2 cellular contexts compared by ENCODE assay signal in genomic region chr6:3939559-3939958, GRCh38.
TF ChIP-seq lines count a peak whose summit lies in the region.

No MANE protein-coding gene starts in this region.

TF ChIP-seq in SK-N-SH, 30 proteins besides CTCF, POLR2A, EP300 and RAD21:
- no peak for TF ChIP-seq REST (IDR thresholded peaks at IDR 0.05; ENCODE audit: low read depth, low read length)
- no peak for TF ChIP-seq SIN3A (IDR thresholded peaks at IDR 0.05; ENCODE audit: borderline replicate concordance, low read depth, low read length)
- TF ChIP-seq, protein P1, sequence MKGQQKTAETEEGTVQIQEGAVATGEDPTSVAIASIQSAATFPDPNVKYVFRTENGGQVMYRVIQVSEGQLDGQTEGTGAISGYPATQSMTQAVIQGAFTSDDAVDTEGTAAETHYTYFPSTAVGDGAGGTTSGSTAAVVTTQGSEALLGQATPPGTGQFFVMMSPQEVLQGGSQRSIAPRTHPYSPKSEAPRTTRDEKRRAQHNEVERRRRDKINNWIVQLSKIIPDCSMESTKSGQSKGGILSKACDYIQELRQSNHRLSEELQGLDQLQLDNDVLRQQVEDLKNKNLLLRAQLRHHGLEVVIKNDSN (IDR thresholded peaks at IDR 0.05; ENCODE audit: borderline replicate concordance, low read depth): no peak
- no peak for TF ChIP-seq RCOR1 (IDR thresholded peaks at IDR 0.05; ENCODE audit: low read length)
- TF ChIP-seq MXI1 (IDR thresholded peaks at IDR 0.05; ENCODE audit: low read depth, low read length): peak; percentile 29; the same call in 1 of the 2 replicates

TF ChIP-seq in SK-N-SH treated with all-trans-retinoic acid at 6 μM for 48 hours, 23 proteins besides CTCF, POLR2A, EP300 and RAD21 (continued from another document):
- TF ChIP-seq PATZ1 (CRISPR knock-in tag; IDR thresholded peaks at IDR 0.05; ENCODE audit: borderline replicate concordance): no peak
- no peak for TF ChIP-seq ARNTL (CRISPR knock-in tag; IDR thresholded peaks at IDR 0.05; ENCODE audit: borderline replicate concordance, low read depth)
- TF ChIP-seq ZNF565 (CRISPR knock-in tag; conservative IDR thresholded peaks at IDR 0.05; ENCODE audit: low read depth): no peak
- TF ChIP-seq ZNF8 (CRISPR knock-in tag; IDR thresholded peaks at IDR 0.05): no peak
- TF ChIP-seq, protein P2, sequence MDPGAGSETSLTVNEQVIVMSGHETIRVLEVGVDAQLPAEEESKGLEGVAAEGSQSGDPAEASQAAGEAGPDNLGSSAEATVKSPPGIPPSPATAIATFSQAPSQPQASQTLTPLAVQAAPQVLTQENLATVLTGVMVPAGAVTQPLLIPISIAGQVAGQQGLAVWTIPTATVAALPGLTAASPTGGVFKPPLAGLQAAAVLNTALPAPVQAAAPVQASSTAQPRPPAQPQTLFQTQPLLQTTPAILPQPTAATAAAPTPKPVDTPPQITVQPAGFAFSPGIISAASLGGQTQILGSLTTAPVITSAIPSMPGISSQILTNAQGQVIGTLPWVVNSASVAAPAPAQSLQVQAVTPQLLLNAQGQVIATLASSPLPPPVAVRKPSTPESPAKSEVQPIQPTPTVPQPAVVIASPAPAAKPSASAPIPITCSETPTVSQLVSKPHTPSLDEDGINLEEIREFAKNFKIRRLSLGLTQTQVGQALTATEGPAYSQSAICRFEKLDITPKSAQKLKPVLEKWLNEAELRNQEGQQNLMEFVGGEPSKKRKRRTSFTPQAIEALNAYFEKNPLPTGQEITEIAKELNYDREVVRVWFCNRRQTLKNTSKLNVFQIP (CRISPR knock-in tag; IDR thresholded peaks at IDR 0.05; ENCODE audit: borderline replicate concordance, low read depth): no peak
- TF ChIP-seq TOX (CRISPR knock-in tag; IDR thresholded peaks at IDR 0.05; ENCODE audit: borderline replicate concordance): no peak
- TF ChIP-seq CSDC2 (CRISPR knock-in tag; IDR thresholded peaks at IDR 0.05): no peak
- TF ChIP-seq BACH2 (CRISPR knock-in tag; IDR thresholded peaks at IDR 0.05; ENCODE audit: borderline replicate concordance): no peak
- TF ChIP-seq OSR1 (CRISPR knock-in tag; IDR thresholded peaks at IDR 0.05): no peak
- no peak for TF ChIP-seq ZFP30 (CRISPR knock-in tag; IDR thresholded peaks at IDR 0.05)
- no peak for TF ChIP-seq ESRRG (CRISPR knock-in tag; IDR thresholded peaks at IDR 0.05)
- TF ChIP-seq ZNF70 (CRISPR knock-in tag; IDR thresholded peaks at IDR 0.05): no peak
- no peak for TF ChIP-seq CREB5 (CRISPR knock-in tag; IDR thresholded peaks at IDR 0.05; ENCODE audit: low read depth)
